Comparison of ENCODE assay signal across 1 cellular context in genomic region chr10:70221030-70221429, GRCh38.
TF ChIP-seq lines count a peak whose summit lies in the region.

No MANE protein-coding gene starts in this region.

TF ChIP-seq in endothelial cell of umbilical vein, 7 proteins besides CTCF, POLR2A, EP300 and RAD21:
- TF ChIP-seq EZH2 (IDR thresholded peaks at IDR 0.05; ENCODE audit: borderline replicate concordance, low read depth, low read length, severe bottlenecking) (no peak), POLR2AphosphoS5 (IDR thresholded peaks at IDR 0.05; ENCODE audit: insufficient read depth, low read depth, low read length) (no peak), JUN (IDR thresholded peaks at IDR 0.05; ENCODE audit: borderline replicate concordance, insufficient read depth, insufficient read length, low read depth) (no peak), MYC (IDR thresholded peaks at IDR 0.05; ENCODE audit: low read depth, low read length) (no peak), GATA2 (IDR thresholded peaks at IDR 0.05; ENCODE audit: insufficient read depth, insufficient read length, low read depth, low read length) (no peak), FOS (IDR thresholded peaks at IDR 0.05; ENCODE audit: borderline replicate concordance, insufficient read depth, low read length) (no peak), MAX (IDR thresholded peaks at IDR 0.05; ENCODE audit: insufficient read depth, insufficient read length) (no peak)
TF ChIP-seq in endothelial cell of umbilical vein: peak in this region for 0.
